Comparison of ENCODE assay signal across 1 cellular context in genomic region chrX:119826399-119826959, GRCh38.
TF ChIP-seq lines count a peak whose summit lies in the region.

No MANE protein-coding gene starts in this region.

TF ChIP-seq in endothelial cell of umbilical vein, 7 proteins besides CTCF, POLR2A, EP300 and RAD21:
- TF ChIP-seq POLR2AphosphoS5 (IDR thresholded peaks at IDR 0.05; ENCODE audit: insufficient read depth, low read depth, low read length) (no peak), JUN (IDR thresholded peaks at IDR 0.05; ENCODE audit: borderline replicate concordance, insufficient read depth, insufficient read length, low read depth) (peak; percentile 29), EZH2 (IDR thresholded peaks at IDR 0.05; ENCODE audit: borderline replicate concordance, low read depth, low read length, severe bottlenecking) (no peak), GATA2 (IDR thresholded peaks at IDR 0.05; ENCODE audit: insufficient read depth, insufficient read length, low read depth, low read length) (no peak)
TF ChIP-seq in endothelial cell of umbilical vein: peak in this region for 1.
